In the genomic region with DNA sequence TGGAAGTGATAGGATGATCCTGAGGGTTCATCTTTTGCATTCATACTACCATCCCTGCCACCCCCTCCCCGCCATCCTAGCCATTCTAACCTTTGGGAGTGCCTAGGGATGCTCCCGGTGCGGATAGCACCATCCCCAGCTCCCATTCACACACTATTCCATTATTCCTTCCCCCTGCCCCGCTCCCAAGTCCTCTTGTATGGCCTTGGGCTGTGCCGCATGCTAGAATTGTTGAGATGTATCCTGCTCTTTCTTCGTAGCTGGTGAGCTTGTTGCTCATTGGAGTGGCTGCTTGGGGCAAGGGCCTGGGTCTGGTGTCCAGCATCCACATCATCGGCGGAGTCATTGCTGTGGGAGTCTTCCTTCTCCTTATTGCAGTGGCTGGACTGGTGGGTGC, we compare ENCODE assay signal across 8 cellular contexts. TPM values are rescaled to one million over a fixed set of nuclear protein-coding genes. Genes with fewer than 3 reads are reported as not detected.
DNase-seq lines count a peak whose midpoint lies in the region; ATAC-seq and TF ChIP-seq lines count a peak whose summit lies in the region.

No MANE protein-coding gene starts in this region.

- H3K4me3 ChIP-seq in RWPE2 (ENCODE audit: severe bottlenecking), result peak overlapping the region; percentile 74
- peak overlapping the region; percentile 79 for H3K4me3 ChIP-seq in epithelial cell of proximal tubule (ENCODE audit: low read depth, low read length)

- peaks cover 25% of the 10 kb centered on the region for H3K36me3 Mint-ChIP-seq in osteocyte (ENCODE audit: unreplicated experiment)

- H3K4me3 Mint-ChIP-seq in osteocyte (ENCODE audit: unreplicated experiment), result peak overlapping the region; percentile 97

- H3K27ac ChIP-seq in RWPE2 (ENCODE audit: poor library complexity, severe bottlenecking), result peak overlapping the region; percentile 80

- H3K4me1 ChIP-seq in ES-I3 (ENCODE audit: insufficient read depth, low read length) (no peaks in the 10 kb centered on the region), RWPE2 (ENCODE audit: insufficient read depth, poor library complexity, severe bottlenecking) (peaks cover 9% of the 10 kb centered on the region)

- H3K27me3 ChIP-seq in RWPE2 (ENCODE audit: insufficient read depth, poor library complexity, severe bottlenecking), result peaks cover under 1% of the 10 kb centered on the region

- ATAC-seq in RWPE2 (ENCODE audit: low read depth) (peak; percentile 8; the same call in 1 of the 3 replicates), GM21526 (IDR thresholded peaks at IDR 0.05; ENCODE audit: low FRiP score, unreplicated experiment) (no peak), GM21381 (IDR thresholded peaks at IDR 0.05; ENCODE audit: unreplicated experiment) (no peak), GM19023 (IDR thresholded peaks at IDR 0.05; ENCODE audit: unreplicated experiment) (no peak)

- H3K9me3 ChIP-seq in ES-I3 (ENCODE audit: control insufficient read depth, insufficient read depth, low read length) (no peaks in the 10 kb centered on the region), RWPE2 (ENCODE audit: severe bottlenecking) (no peaks in the 10 kb centered on the region)

- H3K36me3 ChIP-seq in ES-I3 (ENCODE audit: insufficient read depth, low read length) (peaks cover 17% of the 10 kb centered on the region; the same call in 1 of the 2 replicates), RWPE2 (ENCODE audit: low read depth) (peaks cover 43% of the 10 kb centered on the region)

- H3K27me3 Mint-ChIP-seq in osteocyte (ENCODE audit: unreplicated experiment), result peaks cover 20% of the 10 kb centered on the region

- peak overlapping the region; percentile 100 for H3K27ac Mint-ChIP-seq in osteocyte (ENCODE audit: unreplicated experiment)

- peak overlapping the region; percentile 94 for H3K9ac ChIP-seq in ES-I3 (ENCODE audit: low read depth, low read length)

- DNase-seq in RWPE2 (ENCODE audit: low spot score) (no peak), epithelial cell of proximal tubule (ENCODE audit: low read depth) (no peak), osteocyte (ENCODE audit: extremely low spot score, unreplicated experiment) (no peak), MV-4-11 (lab: John Stamatoyannopoulos, UW) (no peak)

- TF ChIP-seq CTCF in RWPE2 (IDR thresholded peaks at IDR 0.05; ENCODE audit: poor library complexity, severe bottlenecking), result no peak
- TF ChIP-seq CTCF in epithelial cell of proximal tubule (conservative IDR thresholded peaks at IDR 0.05; ENCODE audit: low read depth, low read length), result no peak
- no peak for TF ChIP-seq CTCF in osteocyte (IDR thresholded peaks at IDR 0.05)

- no peaks in the 10 kb centered on the region for H3K9me3 Mint-ChIP-seq in osteocyte (ENCODE audit: unreplicated experiment)

- H3K4me1 Mint-ChIP-seq in osteocyte (ENCODE audit: unreplicated experiment), result peaks cover 19% of the 10 kb centered on the region

RNA-seq across cellular contexts. Expression of gene TSPAN31, which starts 0.6 kb away (rescaled TPM):
- total RNA-seq in epithelial cell of proximal tubule, result 31.6 and 40.4 TPM in 2 replicates
- total RNA-seq in osteocyte, result 36.2 and 37.4 TPM in 2 replicates

RNA-seq across cellular contexts. Expression of gene CDK4, which starts 6.6 kb away (rescaled TPM):
- 178 and 363 TPM in 2 replicates for total RNA-seq in epithelial cell of proximal tubule
- 137 and 142 TPM in 2 replicates for total RNA-seq in osteocyte

RNA-seq across cellular contexts. Expression of gene AGAP2, which starts 6.9 kb away (rescaled TPM):
- total RNA-seq in epithelial cell of proximal tubule (under 0.01 TPM in 1 of 2 replicates, not detected in the other), osteocyte (2.4 and 2.6 TPM in 2 replicates)

RNA-seq across cellular contexts. Expression of gene MARCHF9, which starts 9.4 kb away (rescaled TPM):
- total RNA-seq in epithelial cell of proximal tubule (4.5 and 4.7 TPM in 2 replicates), osteocyte (19.2 and 21.1 TPM in 2 replicates)

RNA-seq across cellular contexts. Expression of gene CYP27B1, which starts 21.4 kb away (rescaled TPM):
- total RNA-seq in epithelial cell of proximal tubule, result 0.87 and 3.6 TPM in 2 replicates
- 1.7 and 2.3 TPM in 2 replicates for total RNA-seq in osteocyte
